ENCODE assay signal across 9 cellular contexts in the genomic region with DNA sequence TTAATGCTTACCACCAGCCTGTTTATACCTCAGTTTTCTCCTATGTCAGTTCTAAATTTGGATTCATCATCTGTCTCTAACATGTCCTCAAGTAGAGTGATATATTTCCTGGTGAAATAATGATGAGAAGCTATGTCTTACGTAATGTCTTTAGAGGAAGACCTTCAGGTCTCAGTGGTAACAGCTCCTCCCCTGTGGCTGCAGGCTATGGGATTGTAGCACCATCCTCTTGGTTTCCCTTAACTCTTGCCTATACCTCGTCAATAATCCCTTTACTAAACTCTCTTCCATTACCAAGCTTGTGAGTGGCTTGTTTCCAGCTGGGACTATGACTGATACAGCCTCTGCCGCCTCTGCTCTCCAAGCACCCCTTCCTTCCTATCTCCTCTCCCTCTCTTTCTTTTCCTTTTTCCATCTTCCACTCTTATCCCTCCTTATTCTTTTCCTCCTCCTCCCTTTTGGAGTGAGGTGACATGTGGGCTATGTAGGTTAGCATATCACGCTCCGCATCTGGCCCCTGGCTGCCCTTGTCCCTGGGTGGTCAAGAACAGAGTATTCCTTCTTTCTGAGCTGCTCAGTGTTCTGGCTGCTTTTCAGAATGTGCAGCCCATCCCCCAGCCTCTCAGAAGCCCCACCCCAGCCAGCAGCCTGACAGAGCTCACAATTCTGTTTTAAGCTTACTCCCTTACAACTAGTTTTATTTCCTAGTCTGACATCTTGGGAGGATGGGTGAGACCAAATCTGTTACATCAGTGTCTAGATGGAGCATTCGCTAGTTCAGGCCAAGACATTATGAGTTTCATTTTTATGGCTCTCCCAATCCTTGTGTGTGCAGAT.
DNase-seq lines count a peak whose midpoint lies in the region; ATAC-seq lines count a peak whose summit lies in the region.
"Had no signal": no experiment of that assay in that cellular context is flagged by ENCODE, and none has a peak within 500 bp of the region (broad histone marks: within the 10 kb centered on the region; RNA-seq: fewer than 3 reads in every experiment).

No MANE protein-coding gene starts in this region.

- no peaks in the 10 kb centered on the region for H3K9me3 ChIP-seq in ectodermal cell (ENCODE audit: control insufficient read depth, low read length)
- H3K9me3 ChIP-seq in muscle layer of duodenum (ENCODE audit: control insufficient read depth in 1 of 2, low read length in 2 of 2), result peaks cover 0 to 5% of the 10 kb centered on the region in 2 donors

- 38 to 46% methylated on average over 6 of the region's 6 CpGs for WGBS in ectodermal cell, 2 experiments

- H3K4me3 Mint-ChIP-seq in stimulated activated naive CD8-positive, alpha-beta T cell treated with anti-CD3 and anti-CD28 coated beads, Interleukin-15, amount 100 ng/mL, for 72 hours, result no peak overlapping the region
- H3K4me3 Mint-ChIP-seq: CD4-positive, alpha-beta T cell had no signal

- no peaks in the 10 kb centered on the region for H3K27me3 Mint-ChIP-seq in stimulated activated naive CD8-positive, alpha-beta T cell treated with anti-CD3 and anti-CD28 coated beads, Interleukin-15, amount 100 ng/mL, for 72 hours
- H3K27me3 Mint-ChIP-seq: CD4-positive, alpha-beta T cell had no signal

- H3K36me3 ChIP-seq in ectodermal cell (ENCODE audit: control insufficient read depth, insufficient read depth, low read length), result no peaks in the 10 kb centered on the region
- H3K36me3 ChIP-seq in muscle layer of duodenum (ENCODE audit: control insufficient read depth in 1 of 2, insufficient read depth in 2 of 2, low read length in 2 of 2), result no peaks in the 10 kb centered on the region

- DNase-seq in AML-193 (lab: John Stamatoyannopoulos, UW) (peak; percentile 40 to 53), NCI-H2196 treated with DMSO at 0.1 percent for 48 hours (lab: John Stamatoyannopoulos, UW; ENCODE audit: unreplicated experiment) (peak; percentile 44), Kasumi-1 (lab: John Stamatoyannopoulos, UW) (no peak)
- no peak for DNase-seq in stimulated activated naive CD8-positive, alpha-beta T cell treated with anti-CD3 and anti-CD28 coated beads, Interleukin-15, amount 100 ng/mL, for 72 hours
- no peak for DNase-seq in central memory CD4-positive, alpha-beta T cell
- DNase-seq: CD4-positive, alpha-beta T cell had no signal

- H3K27me3 ChIP-seq in ectodermal cell (ENCODE audit: control insufficient read depth, insufficient read depth, low read length, poor library complexity, severe bottlenecking) (no peaks in the 10 kb centered on the region), muscle layer of duodenum (ENCODE audit: low read depth, low read length) (no peaks in the 10 kb centered on the region)

- H3K4me1 Mint-ChIP-seq in stimulated activated naive CD8-positive, alpha-beta T cell treated with anti-CD3 and anti-CD28 coated beads, Interleukin-15, amount 100 ng/mL, for 72 hours, result no peaks in the 10 kb centered on the region

- H3K4me3 ChIP-seq in ectodermal cell (ENCODE audit: insufficient read depth, low read depth, low read length) (no peak overlapping the region), muscle layer of duodenum (ENCODE audit: low read depth in 1 of 2, low read length in 2 of 2) (peak overlapping the region in 1 of 2 donors; percentile 47)

- H3K27ac ChIP-seq in ectodermal cell (ENCODE audit: insufficient read depth, low read depth, low read length, poor library complexity, severe bottlenecking) (peak overlapping the region; percentile 70), muscle layer of duodenum (ENCODE audit: low read length) (peak overlapping the region; percentile 43)

- H3K4me1 ChIP-seq in ectodermal cell (ENCODE audit: control insufficient read depth, insufficient read depth, low read length) (peaks cover 21% of the 10 kb centered on the region), muscle layer of duodenum (ENCODE audit: control insufficient read depth in 1 of 2, insufficient read depth in 2 of 2, low read length in 2 of 2) (peaks cover 5 to 49% of the 10 kb centered on the region in 2 donors)

- no peak for ATAC-seq in stimulated activated naive CD8-positive, alpha-beta T cell treated with anti-CD3 and anti-CD28 coated beads, Interleukin-15, amount 100 ng/mL, for 72 hours
- ATAC-seq in HG03342 (IDR thresholded peaks at IDR 0.05; ENCODE audit: unreplicated experiment), result no peak

- H3K27ac Mint-ChIP-seq in stimulated activated naive CD8-positive, alpha-beta T cell treated with anti-CD3 and anti-CD28 coated beads, Interleukin-15, amount 100 ng/mL, for 72 hours, result no peak overlapping the region
- H3K27ac Mint-ChIP-seq: CD4-positive, alpha-beta T cell had no signal

- peaks cover 0 to 28% of the 10 kb centered on the region in 2 donors for H3K9me3 Mint-ChIP-seq in stimulated activated naive CD8-positive, alpha-beta T cell treated with anti-CD3 and anti-CD28 coated beads, Interleukin-15, amount 100 ng/mL, for 72 hours

Comparison
In these comparisons a context has a peak if more than half of its experiments do, and no peak if none do; other contexts are left out.
1. DNase-seq: peak in AML-193 (2 of 2) and NCI-H2196 treated with DMSO at 0.1 percent for 48 hours (single experiment); none in stimulated activated naive CD8-positive, alpha-beta T cell treated with anti-CD3 and anti-CD28 coated beads, Interleukin-15, amount 100 ng/mL, for 72 hours (0 of 2), Kasumi-1 (0 of 2) and central memory CD4-positive, alpha-beta T cell (single experiment).